ENCODE assay signal across 9 cellular contexts in genomic region chr12:52903285-52903854, GRCh38. TPM values are rescaled to one million over a fixed set of nuclear protein-coding genes. Genes with fewer than 3 reads are reported as not detected.
DNase-seq lines count a peak whose midpoint lies in the region; ATAC-seq and TF ChIP-seq lines count a peak whose summit lies in the region.
"Had no signal": no experiment of that assay in that cellular context is flagged by ENCODE, and none has a peak within 500 bp of the region (broad histone marks: within the 10 kb centered on the region; RNA-seq: fewer than 3 reads in every experiment).

No MANE protein-coding gene starts in this region.

- no peaks in the 10 kb centered on the region for H3K27me3 ChIP-seq in prostate gland (replicated peaks; ENCODE audit: insufficient read depth)

- peaks cover 0 to 5% of the 10 kb centered on the region in 2 donors for H3K36me3 ChIP-seq in prostate gland

- WGBS in prostate gland: 5% methylated on average over 33 of the region's 34 CpGs

- peaks cover 21% of the 10 kb centered on the region for H3K4me1 ChIP-seq in prostate gland (replicated peaks)

- intact Hi-C loops in left ventricle myocardium superior (cut with micrococcal nuclease): no loop called here
- intact Hi-C loops in prostate gland (cut with DNase I): no loop called here

- peak; percentile 32 for DNase-seq in DMS53 treated with DMSO at 0.1 percent for 48 hours (lab: John Stamatoyannopoulos, UW; ENCODE audit: unreplicated experiment)
- DNase-seq in HK-2 (ENCODE audit: unreplicated experiment): peak; percentile 79
- DNase-seq in SHP77 treated with DMSO at 0.1 percent for 48 hours (lab: John Stamatoyannopoulos, UW): peak; percentile 60
- DNase-seq in amygdala (lab: John Stamatoyannopoulos, UW): peak in 39 of 56 donors; percentile 2 to 62 (median 22)
- DNase-seq in left ventricle myocardium superior: peak; percentile 86
- peak; percentile 76 for DNase-seq in prostate gland (ENCODE audit: low spot score)
- no peak for DNase-seq in dedifferentiated amniotic fluid mesenchymal stem cell (ENCODE audit: extremely low spot score)

- peak overlapping the region; percentile 97 to 98 for H3K27ac ChIP-seq in prostate gland

- no peaks in the 10 kb centered on the region for H3K9me3 ChIP-seq in prostate gland

- no peak for TF ChIP-seq POLR2A in prostate gland (IDR thresholded peaks at IDR 0.05)

- no peak for TF ChIP-seq CTCF in prostate gland (IDR thresholded peaks at IDR 0.05)

- H3K4me3 ChIP-seq in prostate gland: peak overlapping the region; percentile 47 to 63

- ATAC-seq in left ventricle myocardium superior (peak; percentile 92), GM18517 (IDR thresholded peaks at IDR 0.05; ENCODE audit: unreplicated experiment) (no peak)

RNA-seq across cellular contexts. Expression of gene KRT8, which starts 1.5 kb away (rescaled TPM):
- total RNA-seq in left ventricle myocardium superior (100 TPM), prostate gland (100 to 1,000 TPM; 182 to 536 TPM)
- total RNA-seq: SK-MEL-5 had no signal

RNA-seq across cellular contexts. Expression of gene KRT18, which starts 45.5 kb away (rescaled TPM):
- total RNA-seq in left ventricle myocardium superior (9.2 TPM), prostate gland (100 to 1,000 TPM; 211 to 737 TPM)

RNA-seq across cellular contexts. Expression of gene KRT78, which starts 54.6 kb away (rescaled TPM):
- total RNA-seq in left ventricle myocardium superior (not detected), prostate gland (1 to 10 TPM in 1 of 2 donors, not detected in 1; 1.0 TPM)

Comparison
In these comparisons a context has a peak if more than half of its experiments do, and no peak if none do; other contexts are left out.
1. RNA of gene KRT18, which starts 45.5 kb away (total RNA-seq): 211 to 737 TPM in prostate gland; 9.2 TPM in left ventricle myocardium superior (single experiment); every median in the first group is over 10 times any median in the second.